10 cellular contexts compared by ENCODE assay signal in genomic region chrX:19670321-19670750, GRCh38.
A peak's percentile ranks its signal among the peaks of the same experiment; 100 is the strongest.
DNase-seq lines count a peak whose midpoint lies in the region; ATAC-seq and TF ChIP-seq lines count a peak whose summit lies in the region.
"Had no signal": no experiment of that assay in that cellular context is flagged by ENCODE, and none has a peak within 500 bp of the region (broad histone marks: within the 10 kb centered on the region; RNA-seq: fewer than 3 reads in every experiment).

No MANE protein-coding gene starts in this region.

- H3K4me2 ChIP-seq in fibroblast of lung (ENCODE audit: extremely low read depth, insufficient read depth, low read length) = peak overlapping the region; percentile 71

- peak; percentile 9 for DNase-seq in EL
- peak; percentile 39 for DNase-seq in RPMI7951 (ENCODE audit: low read depth)
- peak in 1 of 2 donors; percentile 86 for DNase-seq in fibroblast of lung (ENCODE audit: low read depth in 2 of 2)
- no peak for DNase-seq in osteocyte (ENCODE audit: extremely low spot score, unreplicated experiment)
- DNase-seq in NCI-H1694 treated with DMSO at 0.1 percent for 48 hours (lab: John Stamatoyannopoulos, UW) = no peak
- no peak for DNase-seq in NCI-H146 treated with DMSO at 0.1 percent for 48 hours (lab: John Stamatoyannopoulos, UW; ENCODE audit: unreplicated experiment)

- H3K27ac ChIP-seq in fibroblast of lung (ENCODE audit: insufficient read depth, low read length) = peak overlapping the region; percentile 74
- H3K27ac ChIP-seq: VCaP had no signal

- H3K36me3 ChIP-seq in fibroblast of lung (ENCODE audit: control insufficient read depth, insufficient read depth, low read length) = no peaks in the 10 kb centered on the region

- H3K36me3 Mint-ChIP-seq in osteocyte (ENCODE audit: unreplicated experiment) = no peaks in the 10 kb centered on the region

- peaks cover 15% of the 10 kb centered on the region for H3K9me3 Mint-ChIP-seq in osteocyte (ENCODE audit: unreplicated experiment)

- no peaks in the 10 kb centered on the region for H4K20me1 ChIP-seq in fibroblast of lung (ENCODE audit: control insufficient read depth, extremely low read depth, insufficient read depth, low read length)

- H2AFZ ChIP-seq in fibroblast of lung (ENCODE audit: low read length) = no peak overlapping the region

- H3K9me3 ChIP-seq in fibroblast of lung (ENCODE audit: control insufficient read depth, insufficient read depth, low read depth, low read length) = no peaks in the 10 kb centered on the region

- H3K9ac ChIP-seq in fibroblast of lung (ENCODE audit: insufficient read depth, low read length) = no peak overlapping the region

- H3K4me3 ChIP-seq in fibroblast of lung (replicated peaks in 1 of 4; ENCODE audit: control extremely low read depth in 1 of 4, insufficient read depth in 1 of 4, low read depth in 3 of 4, low read length in 4 of 4) = peak overlapping the region; percentile 25 to 64 (median 32)

- H3K4me1 Mint-ChIP-seq in osteocyte (ENCODE audit: unreplicated experiment) = peaks cover 69% of the 10 kb centered on the region

- H3K79me2 ChIP-seq in fibroblast of lung (ENCODE audit: control insufficient read depth, insufficient read depth, low read length) = peaks cover 2% of the 10 kb centered on the region

- H3K4me1 ChIP-seq in fibroblast of lung (ENCODE audit: control insufficient read depth, extremely low read depth, insufficient read depth, low read length) = no peaks in the 10 kb centered on the region

- H3K27me3 Mint-ChIP-seq in osteocyte (ENCODE audit: unreplicated experiment) = no peaks in the 10 kb centered on the region
- H3K27me3 Mint-ChIP-seq: activated naive CD8-positive, alpha-beta T cell had no signal

- no peak for TF ChIP-seq CTCF in fibroblast of lung (conservative IDR thresholded peaks at IDR 0.05 in 1 of 2, IDR thresholded peaks at IDR 0.05 in 1 of 2; ENCODE audit: low read depth in 1 of 2, low read length in 2 of 2)
- TF ChIP-seq CTCF in osteocyte (IDR thresholded peaks at IDR 0.05) = no peak

- H3K4me3 Mint-ChIP-seq in osteocyte (ENCODE audit: unreplicated experiment) = peak overlapping the region; percentile 71
- H3K4me3 Mint-ChIP-seq: activated naive CD8-positive, alpha-beta T cell had no signal

- H3K27ac Mint-ChIP-seq in osteocyte (ENCODE audit: unreplicated experiment) = peak overlapping the region; percentile 92
- H3K27ac Mint-ChIP-seq: activated naive CD8-positive, alpha-beta T cell had no signal

- no peaks in the 10 kb centered on the region for H3K27me3 ChIP-seq in fibroblast of lung (ENCODE audit: control insufficient read depth, insufficient read depth, low read length)

- ATAC-seq in GM21825 (IDR thresholded peaks at IDR 0.05; ENCODE audit: unreplicated experiment) (no peak), GM18870 (IDR thresholded peaks at IDR 0.05; ENCODE audit: unreplicated experiment) (no peak)

Comparison
In these comparisons a context has a peak if more than half of its experiments do, and no peak if none do; other contexts are left out.
1. DNase-seq: peak in EL (single experiment) and RPMI7951 (single experiment); none in osteocyte (single experiment), NCI-H1694 treated with DMSO at 0.1 percent for 48 hours (single experiment) and NCI-H146 treated with DMSO at 0.1 percent for 48 hours (single experiment).